8 cellular contexts compared by ENCODE assay signal in the genomic region with DNA sequence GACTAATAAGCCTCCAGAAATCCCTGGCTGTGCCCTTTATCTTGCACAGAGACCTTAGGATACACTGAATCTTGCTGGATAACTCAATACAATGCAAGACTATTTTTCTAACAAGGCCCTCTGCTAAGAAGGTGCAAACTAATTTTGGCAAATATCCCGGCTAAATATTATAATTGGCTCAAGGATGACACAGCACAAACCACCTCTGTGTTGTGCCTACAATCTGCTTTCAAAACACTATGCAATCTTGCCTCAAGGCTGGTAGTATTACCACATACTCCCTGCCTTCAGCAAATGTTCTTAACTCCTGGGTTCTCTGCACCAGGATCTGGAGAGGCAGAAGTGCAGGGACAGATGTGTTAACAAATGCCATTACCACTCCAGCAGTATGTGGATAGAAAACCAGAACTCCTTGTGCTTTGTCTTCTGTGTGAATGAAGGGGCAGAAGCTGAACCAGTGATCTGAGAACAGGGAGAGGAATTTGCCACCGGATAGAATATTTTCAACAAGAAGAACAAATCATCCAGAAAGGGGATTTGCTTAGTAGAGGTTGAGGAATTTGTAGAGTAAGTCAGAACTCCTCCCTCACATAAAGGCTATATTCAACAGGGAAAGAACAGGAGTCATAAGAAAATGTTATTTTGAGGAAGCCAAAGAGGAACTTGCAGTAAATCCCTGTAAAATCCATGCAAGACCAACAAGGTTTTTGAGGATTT.
DNase-seq lines count a peak whose midpoint lies in the region; ATAC-seq and TF ChIP-seq lines count a peak whose summit lies in the region.

No MANE protein-coding gene starts in this region.

- intact Hi-C loops in esophagus squamous epithelium (cut with DNase I), result loop anchor here (10.0 kb wide), 1 partner anchor 98 kb away; no protein-coding TSS in a partner anchor

- no peak for ATAC-seq in GM21529 (IDR thresholded peaks at IDR 0.05; ENCODE audit: unreplicated experiment)

- no peaks in the 10 kb centered on the region for H3K27me3 ChIP-seq in BLaER1 treated with 17β-estradiol and CSF1 and Interleukin-3, amounts not matched to agents 10 nM and 100 nM
- no peaks in the 10 kb centered on the region for H3K27me3 ChIP-seq in esophagus squamous epithelium

- peak overlapping the region in 4 of 11 experiments; percentile 23 to 49 (median 24); a peak in 4 of 22 replicates for H3K9ac ChIP-seq in BLaER1 treated with 17β-estradiol and CSF1 and Interleukin-3, amounts not matched to agents 10 nM and 100 nM

- WGBS in esophagus squamous epithelium, 2 donors, result 31 to 35% methylated on average over 2 of the region's 2 CpGs

- H3K4me1 ChIP-seq in BLaER1 treated with 17β-estradiol and CSF1 and Interleukin-3, amounts not matched to agents 10 nM and 100 nM, result peaks cover 0 to 54% (median 10%) of the 10 kb centered on the region in 10 experiments; a peak in 10 of 20 replicates
- peaks cover 26 to 75% (median 58%) of the 10 kb centered on the region in 3 donors for H3K4me1 ChIP-seq in esophagus squamous epithelium

- H3K4me2 ChIP-seq in BLaER1 treated with 17β-estradiol and CSF1 and Interleukin-3, amounts not matched to agents 10 nM and 100 nM, result peak overlapping the region in 5 of 11 experiments; percentile 16 to 69 (median 58); a peak in 9 of 22 replicates

- H3K9me3 ChIP-seq in BLaER1 treated with 17β-estradiol and CSF1 and Interleukin-3, amounts not matched to agents 10 nM and 100 nM (replicated peaks in 1 of 11), result no peaks in the 10 kb centered on the region
- H3K9me3 ChIP-seq in esophagus squamous epithelium, result no peaks in the 10 kb centered on the region

- TF ChIP-seq POLR2A in esophagus squamous epithelium (IDR thresholded peaks at IDR 0.05), result no peak

- peak overlapping the region in 6 of 11 experiments; percentile 26 to 59 (median 44); a peak in 8 of 22 replicates for H3K27ac ChIP-seq in BLaER1 treated with 17β-estradiol and CSF1 and Interleukin-3, amounts not matched to agents 10 nM and 100 nM
- H3K27ac ChIP-seq in esophagus squamous epithelium, result peak overlapping the region; percentile 73 to 78 (median 75)

- DNase-seq in OCI-M1 (lab: John Stamatoyannopoulos, UW) (peak; percentile 73), esophagus squamous epithelium (lab: John Stamatoyannopoulos, UW) (no peak), non-pigmented ciliary epithelial cell (ENCODE audit: low read depth) (peak; percentile 32), RKO (ENCODE audit: low spot score) (no peak), NCI-H524 (lab: John Stamatoyannopoulos, UW) (no peak)
- no peak for DNase-seq in stimulated activated CD4-positive, alpha-beta T cell treated with anti-CD3 and anti-CD28 coated beads, Interleukin-15, amount 100 ng/mL, for 24 hours

- no peak for TF ChIP-seq CTCF in esophagus squamous epithelium (IDR thresholded peaks at IDR 0.05)

- H4K20me1 ChIP-seq in BLaER1 treated with 17β-estradiol and CSF1 and Interleukin-3, amounts not matched to agents 10 nM and 100 nM, result peaks cover 0 to 15% (median 0%) of the 10 kb centered on the region in 11 experiments; a peak in 2 of 22 replicates

- H3K36me3 ChIP-seq in BLaER1 treated with 17β-estradiol and CSF1 and Interleukin-3, amounts not matched to agents 10 nM and 100 nM, result peaks cover 65 to 97% (median 84%) of the 10 kb centered on the region in 11 experiments
- H3K36me3 ChIP-seq in esophagus squamous epithelium, result peaks cover 0 to 74% (median 11%) of the 10 kb centered on the region in 3 donors

- H3K4me3 ChIP-seq in BLaER1 treated with 17β-estradiol and CSF1 and Interleukin-3, amounts not matched to agents 10 nM and 100 nM, result no peak overlapping the region
- no peak overlapping the region for H3K4me3 ChIP-seq in esophagus squamous epithelium

Comparison
In these comparisons a context has a peak if more than half of its experiments do, and no peak if none do; other contexts are left out.
1. DNase-seq: peak in OCI-M1 (single experiment) and non-pigmented ciliary epithelial cell (single experiment); none in esophagus squamous epithelium (single experiment), stimulated activated CD4-positive, alpha-beta T cell treated with anti-CD3 and anti-CD28 coated beads, Interleukin-15, amount 100 ng/mL, for 24 hours (single experiment), RKO (single experiment) and NCI-H524 (0 of 2).